26 cellular contexts compared by ENCODE assay signal in genomic region chr18:79511271-79511670, GRCh38.
DNase-seq lines count a peak whose midpoint lies in the region; ATAC-seq and TF ChIP-seq lines count a peak whose summit lies in the region.
"Had no signal": no experiment of that assay in that cellular context is flagged by ENCODE, and none has a peak within 500 bp of the region (broad histone marks: within the 10 kb centered on the region; RNA-seq: fewer than 3 reads in every experiment).

No MANE protein-coding gene starts in this region.

- no peak overlapping the region for H3K4me3 ChIP-seq in NT2/D1 (ENCODE audit: insufficient read length, low read depth)
- no peak overlapping the region for H3K4me3 ChIP-seq in PC-9
- H3K4me3 ChIP-seq: A549; BLaER1 treated with 17β-estradiol and CSF1 and Interleukin-3, amounts not matched to agents 10 nM and 100 nM; lower lobe of right lung; SJCRH30; smooth muscle cell had no signal

- H3K27ac Mint-ChIP-seq in stimulated activated memory B cell treated with anti-CD40 and anti-IgM and Interleukin-4, amounts not matched to agents 10 μg/mL and 1 μg/mL and 100 μg/mL, for 72 hours: peak overlapping the region; percentile 67
- H3K27ac Mint-ChIP-seq: activated CD4-positive, alpha-beta T cell treated with anti-CD3 and anti-CD28 coated beads, Interleukin-2, amount 10 ng/mL, durations not matched to agents 24 days and 14 days; activated naive CD4-positive, alpha-beta T cell treated with anti-CD3 and anti-CD28 coated beads, Interleukin-2, amount 50 U/mL, for 72 hours; HFFc6 had no signal

- H4K20me1 ChIP-seq in PC-9 (ENCODE audit: insufficient read depth): no peaks in the 10 kb centered on the region

- H3K9me3 ChIP-seq in NT2/D1 (ENCODE audit: insufficient read depth, low read length) (no peaks in the 10 kb centered on the region; the same call in 1 of the 2 replicates), PC-9 (ENCODE audit: insufficient read depth, low read depth) (no peaks in the 10 kb centered on the region)
- H3K9me3 ChIP-seq: A549; BLaER1 treated with 17β-estradiol and CSF1 and Interleukin-3, amounts not matched to agents 10 nM and 100 nM; lower lobe of right lung; SJCRH30 had no signal

- H3K27me3 Mint-ChIP-seq in stimulated activated memory B cell treated with anti-CD40 and anti-IgM and Interleukin-4, amounts not matched to agents 10 μg/mL and 1 μg/mL and 100 μg/mL, for 72 hours: no peaks in the 10 kb centered on the region
- H3K27me3 Mint-ChIP-seq: activated CD4-positive, alpha-beta T cell treated with anti-CD3 and anti-CD28 coated beads, Interleukin-2, amount 10 ng/mL, durations not matched to agents 24 days and 14 days; effector memory CD8-positive, alpha-beta T cell had no signal

- H3K36me3 Mint-ChIP-seq in stimulated activated memory B cell treated with anti-CD40 and anti-IgM and Interleukin-4, amounts not matched to agents 10 μg/mL and 1 μg/mL and 100 μg/mL, for 72 hours: peaks cover 45% of the 10 kb centered on the region

- H3K27ac ChIP-seq in PC-9: no peak overlapping the region
- H3K27ac ChIP-seq: A549; BLaER1 treated with 17β-estradiol and CSF1 and Interleukin-3, amounts not matched to agents 10 nM and 100 nM; KMS-11; lower lobe of right lung; SJCRH30 had no signal

- H3K9me2 ChIP-seq in PC-9 (ENCODE audit: insufficient read depth): no peaks in the 10 kb centered on the region

- peaks cover 50% of the 10 kb centered on the region for H3K4me1 Mint-ChIP-seq in stimulated activated memory B cell treated with anti-CD40 and anti-IgM and Interleukin-4, amounts not matched to agents 10 μg/mL and 1 μg/mL and 100 μg/mL, for 72 hours

- H3K79me2 ChIP-seq in PC-9 (ENCODE audit: low read depth): no peaks in the 10 kb centered on the region

- POLR2A ChIA-PET in PC-9 (lab: Charles Lee; ENCODE audit: unreplicated experiment): no interaction called here

- intact Hi-C loops in PC-9 (cut with micrococcal nuclease; ENCODE audit: unreplicated experiment): no loop called here

- peaks cover 11% of the 10 kb centered on the region for H3K4me1 ChIP-seq in NT2/D1 (ENCODE audit: insufficient read depth, insufficient read length)
- no peaks in the 10 kb centered on the region for H3K4me1 ChIP-seq in PC-9 (replicated peaks; ENCODE audit: insufficient read depth)
- H3K4me1 ChIP-seq: A549, SJCRH30 had no signal

- no peak overlapping the region for H3K4me3 Mint-ChIP-seq in stimulated activated memory B cell treated with anti-CD40 and anti-IgM and Interleukin-4, amounts not matched to agents 10 μg/mL and 1 μg/mL and 100 μg/mL, for 72 hours
- H3K4me3 Mint-ChIP-seq: activated CD4-positive, alpha-beta T cell treated with anti-CD3 and anti-CD28 coated beads, Interleukin-2, amount 10 ng/mL, durations not matched to agents 24 days and 14 days; effector memory CD8-positive, alpha-beta T cell; HFFc6 had no signal

- no peak overlapping the region for H2AFZ ChIP-seq in PC-9

- H3K27me3 ChIP-seq in NT2/D1 (ENCODE audit: insufficient read depth, insufficient read length) (no peaks in the 10 kb centered on the region), PC-9 (ENCODE audit: insufficient read depth, low read depth) (peaks cover 60% of the 10 kb centered on the region)
- H3K27me3 ChIP-seq: SJCRH30 had no signal

- no peaks in the 10 kb centered on the region for H3F3A ChIP-seq in PC-9 (ENCODE audit: insufficient read depth, low read depth)

- DNase-seq in activated gamma-delta T cell treated with Interleukin-2 at 50 U/mL for 16 hours: peak; percentile 2
- DNase-seq in activated gamma-delta T cell (lab: John Stamatoyannopoulos, UW): no peak
- no peak for DNase-seq in NT2/D1 (ENCODE audit: low read depth, low spot score)
- DNase-seq in ecto neural progenitor cell (ENCODE audit: low spot score): peak; percentile 41
- DNase-seq in NCI-H1694 treated with DMSO at 0.1 percent for 48 hours (lab: John Stamatoyannopoulos, UW): no peak
- DNase-seq in NCI-H345 treated with DMSO at 0.1 percent for 48 hours (lab: John Stamatoyannopoulos, UW; ENCODE audit: unreplicated experiment): no peak
- DNase-seq in PC-9: no peak
- DNase-seq: activated CD4-positive, alpha-beta T cell treated with anti-CD3 and anti-CD28 coated beads, Interleukin-2, amount 10 ng/mL, durations not matched to agents 24 days and 14 days; activated T-cell treated with anti-CD3 and anti-CD28 coated beads for 4 hours; effector memory CD8-positive, alpha-beta T cell; foreskin melanocyte; HFFc6; hypothalamus; MV-4-11; NCI-H187; NCI-H69; SJCRH30; T-helper 1 cell had no signal

- CTCF ChIA-PET in PC-9 (lab: Charles Lee): no interaction called here

- TF ChIP-seq CTCF in PC-9 (conservative IDR thresholded peaks at IDR 0.05): no peak

- H3K36me3 ChIP-seq in NT2/D1 (ENCODE audit: insufficient read depth, insufficient read length, low read length): peaks cover 14% of the 10 kb centered on the region
- H3K36me3 ChIP-seq in PC-9 (ENCODE audit: low read depth): no peaks in the 10 kb centered on the region
- H3K36me3 ChIP-seq: SJCRH30 had no signal

- H3K9ac ChIP-seq in NT2/D1 (ENCODE audit: insufficient read length, low read depth): peak overlapping the region; percentile 18
- H3K9ac ChIP-seq: BLaER1 treated with 17β-estradiol and CSF1 and Interleukin-3, amounts not matched to agents 10 nM and 100 nM; KMS-11 had no signal

- no TSS peak for BruUV-seq in PC-9 (replicated peaks; lab: Mats Ljungman, UMichigan)

- no peak overlapping the region for H3K4me2 ChIP-seq in PC-9
- H3K4me2 ChIP-seq: A549; BLaER1 treated with 17β-estradiol and CSF1 and Interleukin-3, amounts not matched to agents 10 nM and 100 nM; KMS-11; smooth muscle cell had no signal

- ATAC-seq in stimulated activated memory B cell treated with anti-CD40 and anti-IgM and Interleukin-4, amounts not matched to agents 10 μg/mL and 1 μg/mL and 100 μg/mL, for 72 hours: no peak
- ATAC-seq: A549; activated naive CD4-positive, alpha-beta T cell treated with anti-CD3 and anti-CD28 coated beads, Interleukin-2, amount 50 U/mL, for 72 hours; effector memory CD8-positive, alpha-beta T cell; esophagus mucosa; lower lobe of right lung had no signal

- H3K9me3 Mint-ChIP-seq in stimulated activated memory B cell treated with anti-CD40 and anti-IgM and Interleukin-4, amounts not matched to agents 10 μg/mL and 1 μg/mL and 100 μg/mL, for 72 hours: no peaks in the 10 kb centered on the region
- H3K9me3 Mint-ChIP-seq: activated CD4-positive, alpha-beta T cell treated with anti-CD3 and anti-CD28 coated beads, Interleukin-2, amount 10 ng/mL, durations not matched to agents 24 days and 14 days; activated naive CD4-positive, alpha-beta T cell treated with anti-CD3 and anti-CD28 coated beads, Interleukin-2, amount 50 U/mL, for 72 hours; effector memory CD8-positive, alpha-beta T cell had no signal

Comparison
In these comparisons a context has a peak if more than half of its experiments do, and no peak if none do; other contexts are left out.
1. DNase-seq: peak in activated gamma-delta T cell treated with Interleukin-2 at 50 U/mL for 16 hours (single experiment) and ecto neural progenitor cell (single experiment); none in activated gamma-delta T cell (single experiment), NT2/D1 (single experiment), NCI-H1694 treated with DMSO at 0.1 percent for 48 hours (single experiment), NCI-H345 treated with DMSO at 0.1 percent for 48 hours (single experiment) and PC-9 (0 of 2).